Comparison of ENCODE assay signal across 25 cellular contexts in the genomic region with DNA sequence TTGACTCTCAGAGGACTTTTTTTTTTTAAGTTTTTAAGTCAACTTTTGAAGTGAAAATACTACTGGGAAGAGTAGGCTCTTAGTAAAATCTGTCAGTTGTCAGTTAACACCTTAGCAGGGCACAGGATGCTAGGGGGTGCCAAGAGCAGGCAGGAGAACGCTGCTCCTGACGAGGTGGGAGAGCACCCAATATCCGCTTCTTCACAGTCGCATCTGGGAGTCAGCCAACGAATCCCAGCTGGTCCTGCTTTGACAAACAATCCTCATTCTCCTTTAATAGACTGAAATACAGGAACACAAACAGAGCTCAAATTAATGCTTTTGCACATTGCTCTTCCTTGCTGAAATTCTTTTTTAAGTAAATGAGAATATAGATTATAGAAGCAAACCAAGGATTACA.
DNase-seq lines count a peak whose midpoint lies in the region; ATAC-seq and TF ChIP-seq lines count a peak whose summit lies in the region.
"Had no signal": no experiment of that assay in that cellular context is flagged by ENCODE, and none has a peak within 500 bp of the region (broad histone marks: within the 10 kb centered on the region; RNA-seq: fewer than 3 reads in every experiment).

No MANE protein-coding gene starts in this region.

- H3K4me2 ChIP-seq in OCI-LY7 (ENCODE audit: low read length) = no peak overlapping the region
- H3K4me2 ChIP-seq in neuronal stem cell (ENCODE audit: insufficient read depth, low read length, poor library complexity, severe bottlenecking) = no peak overlapping the region
- H3K4me2 ChIP-seq: KMS-11 had no signal

- ATAC-seq in right cardiac atrium (no peak), heart right ventricle (no peak)
- ATAC-seq in naive thymus-derived CD4-positive, alpha-beta T cell = no peak
- ATAC-seq: HCT116; stimulated activated naive CD8-positive, alpha-beta T cell treated with anti-CD3 and anti-CD28 coated beads, Interleukin-15, Interleukin-2, amounts not matched to agents 100 U/mL and 50 U/mL, for 24 hours had no signal

- no peak overlapping the region for H2AK5ac ChIP-seq in neuronal stem cell (ENCODE audit: low read depth, low read length)

- WGBS in right cardiac atrium = 36% methylated on average over 5 of the region's 5 CpGs
- 28 to 31% methylated on average over 5 of the region's 5 CpGs for WGBS in heart right ventricle, 2 donors
- WGBS in neuronal stem cell (ENCODE audit: extremely low coverage in 2 of 2, insufficient read length in 2 of 2, insufficient replicate concordance in 1 of 2), 2 donors = no CpG with 5 or more reads among the region's 5 CpGs

- no peaks in the 10 kb centered on the region for H3K36me3 Mint-ChIP-seq in naive thymus-derived CD4-positive, alpha-beta T cell
- H3K36me3 Mint-ChIP-seq: CD4-positive, alpha-beta memory T cell had no signal

- H2AFZ ChIP-seq in OCI-LY7 (ENCODE audit: low read length) (no peak overlapping the region), neuronal stem cell (ENCODE audit: low read length) (no peak overlapping the region)

- H3K9me3 ChIP-seq in right cardiac atrium (ENCODE audit: control insufficient read depth, low read length) (no peaks in the 10 kb centered on the region), heart right ventricle (no peaks in the 10 kb centered on the region), OCI-LY7 (ENCODE audit: low read length) (no peaks in the 10 kb centered on the region), neuronal stem cell (replicated peaks in 1 of 2; ENCODE audit: control insufficient read depth in 2 of 2, insufficient read depth in 1 of 2, low read depth in 1 of 2, low read length in 2 of 2) (no peaks in the 10 kb centered on the region)
- no peaks in the 10 kb centered on the region for H3K9me3 ChIP-seq in naive thymus-derived CD4-positive, alpha-beta T cell (ENCODE audit: control insufficient read depth in 2 of 3, low read length in 3 of 3)
- H3K9me3 ChIP-seq: left ventricle myocardium inferior, thoracic aorta had no signal

- peaks cover 0 to 5% (median 0%) of the 10 kb centered on the region in 11 donors for H3K9me3 Mint-ChIP-seq in naive thymus-derived CD4-positive, alpha-beta T cell

- H3K27ac ChIP-seq in right cardiac atrium (ENCODE audit: low read length) (no peak overlapping the region), heart right ventricle (no peak overlapping the region), OCI-LY7 (ENCODE audit: low read depth, low read length, poor library complexity, severe bottlenecking) (no peak overlapping the region), neuronal stem cell (replicated peaks; ENCODE audit: low read length) (no peak overlapping the region)
- H3K27ac ChIP-seq in naive thymus-derived CD4-positive, alpha-beta T cell (ENCODE audit: low read depth, low read length) = no peak overlapping the region
- H3K27ac ChIP-seq: brain microvascular endothelial cell, KMS-11, left ventricle myocardium inferior, thoracic aorta had no signal

- no peaks in the 10 kb centered on the region for H3K4me1 ChIP-seq in right cardiac atrium (ENCODE audit: control insufficient read depth, insufficient read depth, low read length)
- no peaks in the 10 kb centered on the region for H3K4me1 ChIP-seq in heart right ventricle
- H3K4me1 ChIP-seq in OCI-LY7 (ENCODE audit: insufficient read depth, low read length, poor library complexity, severe bottlenecking) = no peaks in the 10 kb centered on the region
- no peaks in the 10 kb centered on the region for H3K4me1 ChIP-seq in naive thymus-derived CD4-positive, alpha-beta T cell (ENCODE audit: control insufficient read depth in 2 of 2, insufficient read depth in 2 of 2, low read length in 2 of 2)
- no peaks in the 10 kb centered on the region for H3K4me1 ChIP-seq in neuronal stem cell (ENCODE audit: control insufficient read depth in 2 of 2, insufficient read depth in 1 of 2, low read depth in 1 of 2, low read length in 2 of 2)
- H3K4me1 ChIP-seq: left ventricle myocardium inferior had no signal

- H3K14ac ChIP-seq in neuronal stem cell (ENCODE audit: low read length) = no peak overlapping the region

- H2BK120ac ChIP-seq in neuronal stem cell (ENCODE audit: low read depth, low read length) = no peak overlapping the region

- TF ChIP-seq CTCF in heart right ventricle (IDR thresholded peaks at IDR 0.05) = no peak
- no peak for TF ChIP-seq CTCF in OCI-LY7 (conservative IDR thresholded peaks at IDR 0.05; ENCODE audit: low read length)

- DNase-seq in right cardiac atrium = peak; percentile 10 to 41 (median 30)
- no peak for DNase-seq in heart right ventricle
- peak; percentile 63 for DNase-seq in NCI-H2196 (lab: John Stamatoyannopoulos, UW; ENCODE audit: unreplicated experiment)
- DNase-seq in SHP77 (lab: John Stamatoyannopoulos, UW) = peak; percentile 9 to 36
- DNase-seq in OCI-LY7 (ENCODE audit: low spot score) = no peak
- no peak for DNase-seq in naive thymus-derived CD4-positive, alpha-beta T cell
- DNase-seq in neuronal stem cell (ENCODE audit: low spot score) = no peak
- DNase-seq in mesenteric fat pad (ENCODE audit: low spot score) = no peak
- DNase-seq: activated CD4-positive, alpha-beta T cell treated with anti-CD3 and anti-CD28 coated beads, Interleukin-2, amount 50 U/mL, for 48 hours; activated CD4-positive, CD25-positive, alpha-beta regulatory T cell; activated CD8-positive, alpha-beta memory T cell treated with anti-CD3 and anti-CD28 coated beads, Interleukin-2, amount 50 U/mL, for 48 hours; activated naive CD4-positive, alpha-beta T cell treated with anti-CD3 and anti-CD28 coated beads, Interleukin-2, amount 50 U/mL, for 16 hours; amniotic stem cell; brain microvascular endothelial cell; CD4-positive, alpha-beta memory T cell; left ventricle myocardium inferior; MM.1S; NCI-H1436 treated with DMSO at 0.1 percent for 48 hours; NCI-H526; RPMI8226; stimulated activated naive CD8-positive, alpha-beta T cell treated with anti-CD3 and anti-CD28 coated beads, Interleukin-15, Interleukin-2, amounts not matched to agents 100 U/mL and 50 U/mL, for 24 hours; T-helper 1 cell had no signal

- H3K23ac ChIP-seq in neuronal stem cell (ENCODE audit: low read depth, low read length, poor library complexity) = no peak overlapping the region

- no TSS peak for BruUV-seq in OCI-LY7 (replicated peaks; lab: Mats Ljungman, UMichigan)

- H3K4me3 ChIP-seq in right cardiac atrium (ENCODE audit: low read length) (no peak overlapping the region), heart right ventricle (no peak overlapping the region), OCI-LY7 (ENCODE audit: low read depth, low read length, poor library complexity, severe bottlenecking) (no peak overlapping the region), neuronal stem cell (ENCODE audit: low read length in 2 of 2) (no peak overlapping the region)
- no peak overlapping the region for H3K4me3 ChIP-seq in naive thymus-derived CD4-positive, alpha-beta T cell (ENCODE audit: low read length)
- H3K4me3 ChIP-seq: left ventricle myocardium inferior, thoracic aorta had no signal

- no peaks in the 10 kb centered on the region for H3K4me1 Mint-ChIP-seq in naive thymus-derived CD4-positive, alpha-beta T cell

- H3K79me1 ChIP-seq in neuronal stem cell (ENCODE audit: low read depth, low read length) = no peaks in the 10 kb centered on the region

- H3K4ac ChIP-seq in neuronal stem cell (ENCODE audit: low read length) = no peak overlapping the region

- POLR2A ChIA-PET in OCI-LY7 (lab: Charles Lee) = no interaction called here
- POLR2A ChIA-PET in naive thymus-derived CD4-positive, alpha-beta T cell (lab: Charles Lee) = no interaction called here

- H3K9ac ChIP-seq in neuronal stem cell (ENCODE audit: low read depth, low read length, poor library complexity) = no peak overlapping the region
- H3K9ac ChIP-seq: KMS-11 had no signal

- H3K27me3 Mint-ChIP-seq in naive thymus-derived CD4-positive, alpha-beta T cell = peaks cover 0 to 13% (median 4%) of the 10 kb centered on the region in 5 donors
- H3K27me3 Mint-ChIP-seq: CD4-positive, alpha-beta memory T cell had no signal

- no peaks in the 10 kb centered on the region for H4K20me1 ChIP-seq in OCI-LY7 (ENCODE audit: insufficient read depth, low read length)

- H2BK5ac ChIP-seq in neuronal stem cell (ENCODE audit: low read length) = no peak overlapping the region

- no peaks in the 10 kb centered on the region for H3K79me2 ChIP-seq in OCI-LY7 (ENCODE audit: insufficient read depth, low read depth, low read length)

- no peak overlapping the region for H2BK15ac ChIP-seq in neuronal stem cell (ENCODE audit: low read length)

- H3K27ac Mint-ChIP-seq in naive thymus-derived CD4-positive, alpha-beta T cell = no peak overlapping the region
- H3K27ac Mint-ChIP-seq: CD4-positive, alpha-beta memory T cell had no signal

- no peak overlapping the region for H4K91ac ChIP-seq in neuronal stem cell (ENCODE audit: low read depth, low read length, poor library complexity)

- CTCF ChIA-PET in OCI-LY7 (lab: Charles Lee; ENCODE audit: unreplicated experiment) = no interaction called here
- CTCF ChIA-PET in naive thymus-derived CD4-positive, alpha-beta T cell (lab: Charles Lee) = interaction anchor here (1.1 kb wide), 1 partner anchor 54 kb away, joined by 4 read pairs; no protein-coding TSS in a partner anchor

- H4K8ac ChIP-seq in neuronal stem cell (ENCODE audit: low read depth, low read length) = no peak overlapping the region

- H3K36me3 ChIP-seq in heart right ventricle = no peaks in the 10 kb centered on the region
- H3K36me3 ChIP-seq in OCI-LY7 (ENCODE audit: insufficient read depth, low read length) = no peaks in the 10 kb centered on the region
- no peaks in the 10 kb centered on the region for H3K36me3 ChIP-seq in naive thymus-derived CD4-positive, alpha-beta T cell (ENCODE audit: control insufficient read depth in 2 of 3, insufficient read depth in 3 of 3, low read length in 3 of 3)
- H3K36me3 ChIP-seq in neuronal stem cell (replicated peaks in 1 of 2; ENCODE audit: control insufficient read depth in 2 of 2, insufficient read depth in 2 of 2, low read length in 2 of 2) = no peaks in the 10 kb centered on the region
- H3K36me3 ChIP-seq: brain microvascular endothelial cell, left ventricle myocardium inferior, thoracic aorta had no signal

- H3K18ac ChIP-seq in neuronal stem cell (ENCODE audit: low read length) = no peak overlapping the region

- H3K4me3 Mint-ChIP-seq in naive thymus-derived CD4-positive, alpha-beta T cell = no peak overlapping the region
- H3K4me3 Mint-ChIP-seq: CD4-positive, alpha-beta memory T cell had no signal

- H3K27me3 ChIP-seq in right cardiac atrium (ENCODE audit: control insufficient read depth, insufficient read depth) (no peaks in the 10 kb centered on the region), heart right ventricle (no peaks in the 10 kb centered on the region), neuronal stem cell (ENCODE audit: control insufficient read depth in 3 of 3, insufficient read depth in 3 of 3, low read depth in 1 of 3, low read length in 3 of 3) (no peaks in the 10 kb centered on the region)
- no peaks in the 10 kb centered on the region for H3K27me3 ChIP-seq in naive thymus-derived CD4-positive, alpha-beta T cell (ENCODE audit: control insufficient read depth in 2 of 2, insufficient read depth in 2 of 2, low read length in 2 of 2)

- H3K9me2 ChIP-seq in OCI-LY7 (ENCODE audit: insufficient read depth, low read length) = no peaks in the 10 kb centered on the region

- intact Hi-C loops in right cardiac atrium (cut with DNase I) = no loop called here
- intact Hi-C loops in heart right ventricle (cut with DNase I) = loop anchor here in 1 of 10 donors (5.0 kb wide), 1 partner anchor 1037 kb away; no protein-coding TSS in a partner anchor
- intact Hi-C loops in OCI-LY7 (cut with micrococcal nuclease; ENCODE audit: unreplicated experiment) = no loop called here
- intact Hi-C loops in naive thymus-derived CD4-positive, alpha-beta T cell (cut with micrococcal nuclease) = no loop called here

- H2BK12ac ChIP-seq in neuronal stem cell (ENCODE audit: low read length) = no peak overlapping the region

Comparison
In these comparisons a context has a peak if more than half of its experiments do, and no peak if none do; other contexts are left out.
1. DNase-seq: peak in right cardiac atrium (3 of 3), NCI-H2196 (single experiment) and SHP77 (2 of 2); none in heart right ventricle (0 of 2), OCI-LY7 (single experiment), naive thymus-derived CD4-positive, alpha-beta T cell (0 of 9), neuronal stem cell (single experiment) and mesenteric fat pad (single experiment).